Comparison of ENCODE assay signal across 15 cellular contexts in the genomic region with DNA sequence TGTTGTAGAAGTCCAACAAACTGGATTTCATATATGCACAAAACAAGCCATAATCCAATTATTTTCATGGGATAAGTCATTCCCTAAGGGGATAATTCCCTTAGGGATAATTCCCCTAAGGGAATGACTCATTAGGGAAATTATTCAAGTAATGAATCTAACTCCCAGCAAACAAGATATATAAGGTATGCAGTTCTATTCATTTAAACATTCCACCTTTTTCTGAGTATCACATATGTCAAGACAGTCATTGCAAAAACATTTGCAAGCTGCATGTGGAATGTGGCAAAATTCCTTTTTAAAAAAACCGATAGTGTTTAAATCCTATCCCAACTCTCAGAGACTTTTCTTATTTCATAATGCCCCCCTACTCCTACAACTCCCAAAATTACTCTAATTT.
DNase-seq lines count a peak whose midpoint lies in the region; TF ChIP-seq lines count a peak whose summit lies in the region.
"Had no signal": no experiment of that assay in that cellular context is flagged by ENCODE, and none has a peak within 500 bp of the region (broad histone marks: within the 10 kb centered on the region; RNA-seq: fewer than 3 reads in every experiment).

No MANE protein-coding gene starts in this region.

- no peak overlapping the region for H3K23ac ChIP-seq in mesendoderm (ENCODE audit: low read length)

- CTCF ChIA-PET in OCI-LY7 (lab: Charles Lee; ENCODE audit: unreplicated experiment): interaction anchor here (0.6 kb wide), 1 partner anchor 246 kb away, joined by 3 read pairs; no protein-coding TSS in a partner anchor

- H3K56ac ChIP-seq in mesendoderm (ENCODE audit: low read length): no peak overlapping the region

- no peak overlapping the region for H2AFZ ChIP-seq in OCI-LY7 (ENCODE audit: low read length)

- WGBS in mesendoderm (ENCODE audit: extremely low coverage, insufficient coverage, low lambda C conversion rate): no CpG with 5 or more reads among the region's 1 CpG
- 86 to 100% methylated on average over 1 of the region's 1 CpG for WGBS in transverse colon (ENCODE audit: low coverage in 1 of 2), 2 donors

- H4K5ac ChIP-seq in mesendoderm (ENCODE audit: low read length): no peak overlapping the region

- no peaks in the 10 kb centered on the region for H3K9me2 ChIP-seq in OCI-LY7 (ENCODE audit: insufficient read depth, low read length)

- H3K18ac ChIP-seq in mesendoderm (ENCODE audit: low read length): no peak overlapping the region

- POLR2A ChIA-PET in OCI-LY7 (lab: Charles Lee): no interaction called here

- H3K9me3 ChIP-seq in OCI-LY7 (ENCODE audit: low read length): no peaks in the 10 kb centered on the region
- no peaks in the 10 kb centered on the region for H3K9me3 ChIP-seq in transverse colon

- peaks cover 2% of the 10 kb centered on the region for H3K79me1 ChIP-seq in mesendoderm (ENCODE audit: low read length)

- intact Hi-C loops in OCI-LY7 (cut with micrococcal nuclease; ENCODE audit: unreplicated experiment) (no loop called here), transverse colon (cut with DNase I; ENCODE audit: low total_unique reads) (no loop called here)

- BruUV-seq in OCI-LY7 (replicated peaks; lab: Mats Ljungman, UMichigan): no TSS peak

- no peak overlapping the region for H3K9ac ChIP-seq in mesendoderm (ENCODE audit: low read length)
- H3K9ac ChIP-seq: KMS-11 had no signal

- H2BK120ac ChIP-seq in mesendoderm (ENCODE audit: low read depth, low read length): no peak overlapping the region

- no peak for TF ChIP-seq CTCF in AG10803 (conservative IDR thresholded peaks at IDR 0.05; ENCODE audit: low read length)
- TF ChIP-seq CTCF in choroid plexus epithelial cell (conservative IDR thresholded peaks at IDR 0.05; ENCODE audit: low read depth, low read length): no peak
- TF ChIP-seq CTCF in OCI-LY7 (conservative IDR thresholded peaks at IDR 0.05; ENCODE audit: low read length): no peak
- TF ChIP-seq CTCF in transverse colon (IDR thresholded peaks at IDR 0.05): no peak

- no peak overlapping the region for H2AK5ac ChIP-seq in mesendoderm (ENCODE audit: low read length)

- H3K4me3 ChIP-seq in AG10803 (ENCODE audit: low read length) (no peak overlapping the region), choroid plexus epithelial cell (ENCODE audit: low read depth, low read length) (no peak overlapping the region), mesendoderm (ENCODE audit: low read length) (no peak overlapping the region), OCI-LY7 (ENCODE audit: low read depth, low read length, poor library complexity, severe bottlenecking) (no peak overlapping the region), transverse colon (no peak overlapping the region)

- H3K36me3 ChIP-seq in mesendoderm (ENCODE audit: control insufficient read depth, insufficient read depth, low read length) (no peaks in the 10 kb centered on the region), OCI-LY7 (ENCODE audit: insufficient read depth, low read length) (no peaks in the 10 kb centered on the region), transverse colon (no peaks in the 10 kb centered on the region)

- H3K79me2 ChIP-seq in mesendoderm (ENCODE audit: control insufficient read depth, insufficient read depth, low read length): no peaks in the 10 kb centered on the region
- H3K79me2 ChIP-seq in OCI-LY7 (ENCODE audit: insufficient read depth, low read depth, low read length): no peaks in the 10 kb centered on the region

- H3K4me2 ChIP-seq in mesendoderm (ENCODE audit: low read length): no peak overlapping the region
- no peak overlapping the region for H3K4me2 ChIP-seq in OCI-LY7 (ENCODE audit: low read length)
- H3K4me2 ChIP-seq: KMS-11 had no signal

- no peak overlapping the region for H2BK5ac ChIP-seq in mesendoderm (ENCODE audit: low read length)

- in situ Hi-C loops in transverse colon (cut with MboI; ENCODE audit: low pct_ligation_motif_present in 1 of 4, low pct_unique_long_range_greater_than_20kb in 1 of 4, low sequenced_read_pairs in 3 of 4): no loop called here

- peaks cover 3% of the 10 kb centered on the region for H3K4me1 ChIP-seq in mesendoderm (ENCODE audit: control insufficient read depth, low read depth, low read length)
- H3K4me1 ChIP-seq in OCI-LY7 (ENCODE audit: insufficient read depth, low read length, poor library complexity, severe bottlenecking): no peaks in the 10 kb centered on the region
- peaks cover 0 to 21% (median 0%) of the 10 kb centered on the region in 4 donors for H3K4me1 ChIP-seq in transverse colon

- TF ChIP-seq EP300 in transverse colon (IDR thresholded peaks at IDR 0.05; ENCODE audit: low read depth): no peak

- DNase-seq in AG10803 (ENCODE audit: low read depth) (peak; percentile 93), NCI-H226 (peak; percentile 93), choroid plexus epithelial cell (ENCODE audit: low read depth) (peak; percentile 76), mesendoderm (peak; percentile 86), DMS53 treated with DMSO at 0.1 percent for 48 hours (lab: John Stamatoyannopoulos, UW; ENCODE audit: unreplicated experiment) (no peak), OCI-LY7 (ENCODE audit: low spot score) (no peak), transverse colon (no peak), DMS 273 (lab: John Stamatoyannopoulos, UW; ENCODE audit: unreplicated experiment) (no peak)
- DNase-seq: activated CD8-positive, alpha-beta memory T cell treated with anti-CD3 and anti-CD28 coated beads, Interleukin-2, amount 10 ng/mL, durations not matched to agents 7 days and 5 days; CD8-positive, alpha-beta T cell; effector memory CD4-positive, alpha-beta T cell; H9; NCI-H2081 treated with DMSO at 0.1 percent for 48 hours; T1000 had no signal

- no peak for TF ChIP-seq POLR2A in transverse colon (IDR thresholded peaks at IDR 0.05)

- H3K27ac ChIP-seq in mesendoderm (ENCODE audit: low read depth, low read length): no peak overlapping the region
- H3K27ac ChIP-seq in OCI-LY7 (ENCODE audit: low read depth, low read length, poor library complexity, severe bottlenecking): no peak overlapping the region
- H3K27ac ChIP-seq in transverse colon: no peak overlapping the region
- H3K27ac ChIP-seq: KMS-11 had no signal

- no peak overlapping the region for H2BK15ac ChIP-seq in mesendoderm (replicated peaks; ENCODE audit: low read depth)

- H4K20me1 ChIP-seq in OCI-LY7 (ENCODE audit: insufficient read depth, low read length): no peaks in the 10 kb centered on the region; the same call in 1 of the 2 replicates

- H3K27me3 ChIP-seq in mesendoderm (ENCODE audit: insufficient read depth, low read length, poor library complexity) (no peaks in the 10 kb centered on the region), transverse colon (no peaks in the 10 kb centered on the region)

- no peak overlapping the region for H4K8ac ChIP-seq in mesendoderm (ENCODE audit: low read depth, low read length)

- no peak overlapping the region for H3K4ac ChIP-seq in mesendoderm (ENCODE audit: low read depth, low read length)

Comparison
In these comparisons a context has a peak if more than half of its experiments do, and no peak if none do; other contexts are left out.
1. DNase-seq: peak in AG10803 (single experiment), NCI-H226 (single experiment), choroid plexus epithelial cell (single experiment) and mesendoderm (single experiment); none in DMS53 treated with DMSO at 0.1 percent for 48 hours (single experiment), OCI-LY7 (single experiment), transverse colon (single experiment) and DMS 273 (single experiment).